In genomic region chr17:67289174-67289876, GRCh38 we compare ENCODE assay signal across 8 cellular contexts. TPM values are rescaled to one million over a fixed set of nuclear protein-coding genes. Genes with fewer than 3 reads are reported as not detected.
DNase-seq lines count a peak whose midpoint lies in the region; ATAC-seq and TF ChIP-seq lines count a peak whose summit lies in the region.
"Had no signal": no experiment of that assay in that cellular context is flagged by ENCODE, and none has a peak within 500 bp of the region (broad histone marks: within the 10 kb centered on the region; RNA-seq: fewer than 3 reads in every experiment).

No MANE protein-coding gene starts in this region.

- peak; percentile 70 for DNase-seq in MG63
- peak; percentile 88 for DNase-seq in dermis blood vessel endothelial cell
- peak; percentile 66 for DNase-seq in lung (ENCODE audit: low spot score)
- DNase-seq in tibial artery, result peak; percentile 77 to 88
- DNase-seq in NCI-H345 (lab: John Stamatoyannopoulos, UW), result no peak
- no peak for DNase-seq in stimulated activated CD4-positive, alpha-beta T cell treated with anti-CD3 and anti-CD28 coated beads, Interleukin-4, amount 100 ng/mL, for 1 hour
- DNase-seq in activated CD4-positive, alpha-beta T cell treated with anti-CD3 and anti-CD28 coated beads, Interleukin-2, amount 50 U/mL, for 1 hour, result no peak
- DNase-seq: NCI-H2171 had no signal

- intact Hi-C loops in tibial artery (cut with DNase I; ENCODE audit: low total_unique reads), result no loop called here

- no peaks in the 10 kb centered on the region for H3K27me3 ChIP-seq in MG63
- no peaks in the 10 kb centered on the region for H3K27me3 ChIP-seq in lung (ENCODE audit: control insufficient read depth, insufficient read depth)
- H3K27me3 ChIP-seq in tibial artery, result peaks cover 0 to under 1% of the 10 kb centered on the region in 2 donors

- H3K9me3 ChIP-seq in MG63 (no peaks in the 10 kb centered on the region), lung (ENCODE audit: control insufficient read depth in 2 of 2, insufficient read depth in 1 of 2, low read length in 1 of 2) (no peaks in the 10 kb centered on the region), tibial artery (no peaks in the 10 kb centered on the region)

- TF ChIP-seq CTCF in lung (IDR thresholded peaks at IDR 0.05; ENCODE audit: control extremely low read depth, extremely low read depth), result no peak
- TF ChIP-seq CTCF in tibial artery (IDR thresholded peaks at IDR 0.05), result no peak

- H3K4me3 ChIP-seq in MG63 (no peak overlapping the region), lung (no peak overlapping the region), tibial artery (no peak overlapping the region)

- H3K27ac ChIP-seq in lung (ENCODE audit: low read depth in 1 of 2, low read length in 1 of 2) (no peak overlapping the region), tibial artery (no peak overlapping the region)

- 13 to 19% methylated on average over 14 of the region's 14 CpGs for WGBS in lung, 2 donors

- H3K4me1 ChIP-seq in lung (ENCODE audit: control insufficient read depth in 2 of 2, insufficient read depth in 2 of 2, low read length in 2 of 2) (peaks cover 0 to 3% of the 10 kb centered on the region in 2 donors), tibial artery (peaks cover 0 to 18% (median 13%) of the 10 kb centered on the region in 4 donors)

- no peaks in the 10 kb centered on the region for H3K36me3 ChIP-seq in MG63
- no peaks in the 10 kb centered on the region for H3K36me3 ChIP-seq in lung (ENCODE audit: control insufficient read depth in 2 of 2, insufficient read depth in 2 of 2, low read length in 2 of 2)
- H3K36me3 ChIP-seq in tibial artery, result no peaks in the 10 kb centered on the region

- ATAC-seq in lung (ENCODE audit: insufficient read depth, low FRiP score), result peak; percentile 21

RNA-seq across cellular contexts. Expression of gene HELZ, which starts 44.3 kb away (rescaled TPM):
- 13.0 and 32.3 TPM in 2 replicates for total RNA-seq in MG63 (2014; rRNA removed; shearing (Covaris generic); ENCODE audit: low replicate concordance)
- total RNA-seq in dermis blood vessel endothelial cell, result 73.9 and 79.2 TPM in 2 replicates
- 100 to 1,000 TPM in 1 of 2 donors, 10 to 100 TPM in 1; 49.6 to 175 TPM for total RNA-seq in lung
- polyA plus RNA-seq in lung, result 1 to 10 TPM; 5.5 to 5.9 TPM

Comparison
In these comparisons a context has a peak if more than half of its experiments do, and no peak if none do; other contexts are left out.
1. DNase-seq: peak in MG63 (single experiment), dermis blood vessel endothelial cell (single experiment), lung (single experiment) and tibial artery (2 of 2); none in NCI-H345 (single experiment), stimulated activated CD4-positive, alpha-beta T cell treated with anti-CD3 and anti-CD28 coated beads, Interleukin-4, amount 100 ng/mL, for 1 hour (single experiment) and activated CD4-positive, alpha-beta T cell treated with anti-CD3 and anti-CD28 coated beads, Interleukin-2, amount 50 U/mL, for 1 hour (single experiment).